ENCODE assay signal across 28 cellular contexts in genomic region chr20:51356871-51357270, GRCh38.
"Had no signal": no experiment of that assay in that cellular context is flagged by ENCODE, and none has a peak within 500 bp of the region (broad histone marks: within the 10 kb centered on the region; RNA-seq: fewer than 3 reads in every experiment).

No MANE protein-coding gene starts in this region.

- H3K4me3 ChIP-seq: pancreas, psoas muscle, right lobe of liver, sigmoid colon, skin epidermis, smooth muscle cell, suprapubic skin, testis, tibial artery, transverse colon, vagina had no signal

- H3K27ac ChIP-seq: neutrophil, pancreas, psoas muscle, right lobe of liver, sigmoid colon, skin epidermis, suprapubic skin, testis, tibial artery, transverse colon, vagina had no signal

- H3K4me1 ChIP-seq: pancreas, psoas muscle, right lobe of liver, sigmoid colon, suprapubic skin, testis, transverse colon, vagina had no signal

- H3K27me3 ChIP-seq: neutrophil, pancreas, right lobe of liver, sigmoid colon, suprapubic skin, testis, tibial artery, transverse colon, vagina had no signal

- H3K4me2 ChIP-seq: smooth muscle cell had no signal

- H3K9me3 ChIP-seq: neutrophil, pancreas, psoas muscle, right lobe of liver, sigmoid colon, suprapubic skin, testis, tibial artery, transverse colon, vagina had no signal

- ATAC-seq: naive thymus-derived CD8-positive, alpha-beta T cell; natural killer cell treated with Interleukin-12 subunit alpha and Interleukin-12 subunit beta and Interleukin-15 and Interleukin-18, amount 100 ng/mL, for 72 hours; pancreas; psoas muscle; right cardiac atrium; right lobe of liver; stimulated activated memory B cell treated with anti-CD40 and anti-IgM and Interleukin-4, amounts not matched to agents 10 μg/mL and 1 μg/mL and 100 μg/mL, for 72 hours; stimulated activated naive CD8-positive, alpha-beta T cell treated with anti-CD3 and anti-CD28 coated beads, Interleukin-15, amount 100 ng/mL, for 72 hours; stimulated activated naive CD8-positive, alpha-beta T cell treated with anti-CD3 and anti-CD28 coated beads, Interleukin-15, Interleukin-2, amounts not matched to agents 100 U/mL and 50 U/mL, for 24 hours had no signal

- DNase-seq: naive B cell; naive thymus-derived CD8-positive, alpha-beta T cell; nephron progenitor cell; nucleus accumbens; pancreas; right cardiac atrium; right lobe of liver; sigmoid colon; stimulated activated CD4-positive, alpha-beta T cell treated with anti-CD3 and anti-CD28 coated beads, Interleukin-15, amount 100 ng/mL, for 24 hours; stimulated activated CD4-positive, alpha-beta T cell treated with anti-CD3 and anti-CD28 coated beads, Interleukin-2, amount 100 ng/mL, for 24 hours; stimulated activated CD4-positive, alpha-beta T cell treated with anti-CD3 and anti-CD28 coated beads, Interleukin-4, amount 100 ng/mL, for 1 hour; stimulated activated CD4-positive, alpha-beta T cell treated with anti-CD3 and anti-CD28 coated beads, Interleukin-4, amount 100 ng/mL, for 4 hours; stimulated activated CD8-positive, alpha-beta memory T cell treated with anti-CD3 and anti-CD28 coated beads, Interleukin-4, amount 100 ng/mL, for 48 hours; stimulated activated naive CD4-positive, alpha-beta T cell; stimulated activated naive CD8-positive, alpha-beta T cell treated with anti-CD3 and anti-CD28 coated beads, Interleukin-15, amount 100 ng/mL, for 72 hours; stimulated activated naive CD8-positive, alpha-beta T cell treated with anti-CD3 and anti-CD28 coated beads, Interleukin-15, Interleukin-2, amounts not matched to agents 100 U/mL and 50 U/mL, for 24 hours; substantia nigra; testis; tibial artery; transverse colon had no signal

- H3K36me3 ChIP-seq: neutrophil, pancreas, right lobe of liver, sigmoid colon, suprapubic skin, tibial artery, transverse colon, vagina had no signal
